2 cellular contexts compared by ENCODE assay signal in genomic region chr15:65666257-65666656, GRCh38.
TF ChIP-seq lines count a peak whose summit lies in the region.

No MANE protein-coding gene starts in this region.

TF ChIP-seq in endothelial cell of umbilical vein, 7 proteins besides CTCF, POLR2A, EP300 and RAD21:
- TF ChIP-seq FOS (IDR thresholded peaks at IDR 0.05; ENCODE audit: borderline replicate concordance, insufficient read depth, low read length) (no peak), GATA2 (IDR thresholded peaks at IDR 0.05; ENCODE audit: insufficient read depth, insufficient read length, low read depth, low read length) (peak; percentile 13)

TF ChIP-seq in HepG2, 621 proteins besides CTCF, POLR2A, EP300 and RAD21:
- TF ChIP-seq ZNF30 (CRISPR knock-in tag; IDR thresholded peaks at IDR 0.05) (no peak), TFE3 (CRISPR knock-in tag; IDR thresholded peaks at IDR 0.05) (no peak), GLMP (CRISPR knock-in tag; IDR thresholded peaks at IDR 0.05; ENCODE audit: borderline replicate concordance) (no peak), SRF (IDR thresholded peaks at IDR 0.05; ENCODE audit: low read depth, low read length) (no peak), ZBTB2 (CRISPR knock-in tag; IDR thresholded peaks at IDR 0.05; ENCODE audit: low read depth) (no peak), ZBTB37 (CRISPR knock-in tag; IDR thresholded peaks at IDR 0.05) (no peak)
